ENCODE assay signal across 1 cellular context in the genomic region with DNA sequence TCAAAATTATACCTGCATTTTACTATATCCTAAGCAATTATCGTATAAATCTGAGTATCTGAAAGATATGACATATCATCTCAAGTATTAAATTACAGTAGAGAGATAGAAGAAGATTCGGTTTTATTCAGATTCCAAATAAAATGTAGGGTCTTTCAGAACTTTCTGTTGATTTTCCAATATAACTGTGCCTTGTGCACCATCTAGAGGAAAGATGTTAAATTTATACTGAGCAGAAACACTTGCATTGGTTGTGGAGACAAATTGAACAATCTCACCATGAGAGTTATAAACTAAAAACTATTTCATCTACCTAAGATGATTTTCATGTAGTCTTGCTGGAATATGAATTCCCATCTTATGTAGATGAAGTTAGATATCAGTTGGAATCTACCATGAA.
A peak's percentile ranks its signal among the peaks of the same experiment; 100 is the strongest.
TF ChIP-seq lines count a peak whose summit lies in the region.

No MANE protein-coding gene starts in this region.

TF ChIP-seq in HepG2, 621 proteins besides CTCF, POLR2A, EP300 and RAD21:
- TF ChIP-seq, protein P1, sequence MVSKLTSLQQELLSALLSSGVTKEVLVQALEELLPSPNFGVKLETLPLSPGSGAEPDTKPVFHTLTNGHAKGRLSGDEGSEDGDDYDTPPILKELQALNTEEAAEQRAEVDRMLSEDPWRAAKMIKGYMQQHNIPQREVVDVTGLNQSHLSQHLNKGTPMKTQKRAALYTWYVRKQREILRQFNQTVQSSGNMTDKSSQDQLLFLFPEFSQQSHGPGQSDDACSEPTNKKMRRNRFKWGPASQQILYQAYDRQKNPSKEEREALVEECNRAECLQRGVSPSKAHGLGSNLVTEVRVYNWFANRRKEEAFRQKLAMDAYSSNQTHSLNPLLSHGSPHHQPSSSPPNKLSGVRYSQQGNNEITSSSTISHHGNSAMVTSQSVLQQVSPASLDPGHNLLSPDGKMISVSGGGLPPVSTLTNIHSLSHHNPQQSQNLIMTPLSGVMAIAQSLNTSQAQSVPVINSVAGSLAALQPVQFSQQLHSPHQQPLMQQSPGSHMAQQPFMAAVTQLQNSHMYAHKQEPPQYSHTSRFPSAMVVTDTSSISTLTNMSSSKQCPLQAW (CRISPR knock-in tag; IDR thresholded peaks at IDR 0.05) = no peak
- TF ChIP-seq STAG1 (CRISPR knock-in tag; IDR thresholded peaks at IDR 0.05) (peak; percentile 28; the same call in 1 of the 2 replicates), ZNF468 (CRISPR knock-in tag; IDR thresholded peaks at IDR 0.05) (no peak)
